Comparison of ENCODE assay signal across 9 cellular contexts in genomic region chr5:123455640-123456039, GRCh38. TPM values are rescaled to one million over a fixed set of nuclear protein-coding genes. Genes with fewer than 3 reads are reported as not detected.
DNase-seq lines count a peak whose midpoint lies in the region; ATAC-seq and TF ChIP-seq lines count a peak whose summit lies in the region.
"Had no signal": no experiment of that assay in that cellular context is flagged by ENCODE, and none has a peak within 500 bp of the region (broad histone marks: within the 10 kb centered on the region; RNA-seq: fewer than 3 reads in every experiment).

No MANE protein-coding gene starts in this region.

- H3K27me3 ChIP-seq in left ventricle myocardium inferior (ENCODE audit: low read depth) (no peaks in the 10 kb centered on the region), HAP-1 (ENCODE audit: low read depth) (no peaks in the 10 kb centered on the region)

- DNase-seq in left ventricle myocardium inferior (no peak), Right ventricle myocardium superior (no peak), NCI-H1694 treated with DMSO at 0.1 percent for 48 hours (lab: John Stamatoyannopoulos, UW) (peak; percentile 57), T-helper 1 cell (no peak), occipital lobe (lab: John Stamatoyannopoulos, UW) (no peak), HAP-1 (ENCODE audit: low spot score in 2 of 2) (no peak)
- DNase-seq in central memory CD4-positive, alpha-beta T cell, result no peak
- DNase-seq: activated gamma-delta T cell had no signal

- in situ Hi-C loops in HAP-1 (cut with MboI; ENCODE audit: low sequenced_read_pairs), result no loop called here

- ATAC-seq in Right ventricle myocardium superior (ENCODE audit: poor library complexity) (no peak), HG02938 (IDR thresholded peaks at IDR 0.05; ENCODE audit: unreplicated experiment) (peak; percentile 94)

- no peaks in the 10 kb centered on the region for H3K9me3 ChIP-seq in left ventricle myocardium inferior (replicated peaks)
- H3K9me3 ChIP-seq in HAP-1, result no peaks in the 10 kb centered on the region; the same call in 1 of the 2 replicates

- H3K4me3 ChIP-seq in left ventricle myocardium inferior (no peak overlapping the region), HAP-1 (no peak overlapping the region)

- intact Hi-C loops in left ventricle myocardium inferior (cut with micrococcal nuclease), result no loop called here
- intact Hi-C loops in Right ventricle myocardium superior (cut with DNase I), result no loop called here

- H3K4me1 ChIP-seq in left ventricle myocardium inferior (peaks cover 13% of the 10 kb centered on the region), HAP-1 (no peaks in the 10 kb centered on the region)

- H3K36me3 ChIP-seq in left ventricle myocardium inferior (no peaks in the 10 kb centered on the region), HAP-1 (replicated peaks) (no peaks in the 10 kb centered on the region; the same call in 1 of the 2 replicates)

- H3K27ac ChIP-seq in left ventricle myocardium inferior (replicated peaks), result no peak overlapping the region

- TF ChIP-seq CTCF in left ventricle myocardium inferior (IDR thresholded peaks at IDR 0.05; ENCODE audit: borderline replicate concordance), result peak; percentile 13

RNA-seq across cellular contexts. Expression of gene CEP120, which starts 32.4 kb away (rescaled TPM):
- total RNA-seq in left ventricle myocardium inferior (11.8 TPM), Right ventricle myocardium superior (12.8 TPM), occipital lobe (42.0 TPM)

RNA-seq across cellular contexts. Expression of gene CSNK1G3, which starts 56.3 kb away (rescaled TPM):
- 27.6 TPM for total RNA-seq in left ventricle myocardium inferior
- 23.6 TPM for total RNA-seq in Right ventricle myocardium superior
- 228 TPM for total RNA-seq in occipital lobe
